ENCODE assay signal across 1 cellular context in genomic region chr2:28981620-28982371, GRCh38.
TF ChIP-seq lines count a peak whose summit lies in the region.

No MANE protein-coding gene starts in this region.

TF ChIP-seq in WTC11, 78 proteins besides CTCF, POLR2A, EP300 and RAD21 (continued from another document):
- TF ChIP-seq E2F4 (CRISPR knock-in tag; IDR thresholded peaks at IDR 0.05; ENCODE audit: borderline replicate concordance, low read depth) (no peak), EMX1 (CRISPR knock-in tag; IDR thresholded peaks at IDR 0.05) (no peak), STAT6 (CRISPR knock-in tag; conservative IDR thresholded peaks at IDR 0.05; ENCODE audit: low read depth) (no peak), ATF6 (CRISPR knock-in tag; IDR thresholded peaks at IDR 0.05) (no peak)
